ENCODE assay signal across 8 cellular contexts in genomic region chr2:172103471-172104292, GRCh38. TPM values are rescaled to one million over a fixed set of nuclear protein-coding genes. Genes with fewer than 3 reads are reported as not detected.
A peak's percentile ranks its signal among the peaks of the same experiment; 100 is the strongest.
DNase-seq lines count a peak whose midpoint lies in the region; ATAC-seq and TF ChIP-seq lines count a peak whose summit lies in the region.

No MANE protein-coding gene starts in this region.

- intact Hi-C loops in transverse colon (cut with DNase I; ENCODE audit: low total_unique reads), result loop anchor here (5.0 to 10.0 kb wide), 2 partner anchors 399 to 1299 kb away; no protein-coding TSS in a partner anchor

- H3K27me3 ChIP-seq in neuron (ENCODE audit: insufficient read depth, low read length), result peaks cover 55% of the 10 kb centered on the region
- H3K27me3 ChIP-seq in transverse colon, result peaks cover 100% of the 10 kb centered on the region

- H3K36me3 ChIP-seq in neuron (ENCODE audit: insufficient read depth, low read length), result no peaks in the 10 kb centered on the region
- no peaks in the 10 kb centered on the region for H3K36me3 ChIP-seq in transverse colon

- no peak overlapping the region for H3K27ac ChIP-seq in transverse colon

- peak overlapping the region; percentile 75 for H3K27ac Mint-ChIP-seq in activated T-cell treated with anti-CD3 and anti-CD28 coated beads, Interleukin-2, amount 50 U/mL, for 72 hours

- H3K9me3 Mint-ChIP-seq in activated T-cell treated with anti-CD3 and anti-CD28 coated beads, Interleukin-2, amount 50 U/mL, for 72 hours, result no peaks in the 10 kb centered on the region

- H3K4me3 Mint-ChIP-seq in activated T-cell treated with anti-CD3 and anti-CD28 coated beads, Interleukin-2, amount 50 U/mL, for 72 hours, result peak overlapping the region; percentile 85 to 90

- no peak for TF ChIP-seq EP300 in transverse colon (IDR thresholded peaks at IDR 0.05; ENCODE audit: low read depth)

- H2AFZ ChIP-seq in neuron (ENCODE audit: low read depth, low read length), result peak overlapping the region; percentile 70

- H3K4me1 ChIP-seq in neuron (ENCODE audit: insufficient read depth, low read length), result peaks cover 43% of the 10 kb centered on the region
- H3K4me1 ChIP-seq in transverse colon, result peaks cover 19 to 65% (median 51%) of the 10 kb centered on the region in 4 donors

- peaks cover 2 to 4% of the 10 kb centered on the region in 2 donors for H3K36me3 Mint-ChIP-seq in activated T-cell treated with anti-CD3 and anti-CD28 coated beads, Interleukin-2, amount 50 U/mL, for 72 hours (ENCODE audit: insufficient read depth in 2 of 2)

- no peaks in the 10 kb centered on the region for H3K9me3 ChIP-seq in neuron (ENCODE audit: low read length)
- no peaks in the 10 kb centered on the region for H3K9me3 ChIP-seq in transverse colon

- peaks cover 79% of the 10 kb centered on the region for H3K27me3 Mint-ChIP-seq in activated T-cell treated with anti-CD3 and anti-CD28 coated beads, Interleukin-2, amount 50 U/mL, for 72 hours (ENCODE audit: low read depth)

- WGBS in transverse colon (ENCODE audit: low coverage in 1 of 2), 2 donors, result 2 to 4% methylated on average over 15 to 25 of the region's 25 CpGs

- TF ChIP-seq CTCF in transverse colon (IDR thresholded peaks at IDR 0.05), result peak; percentile 68 to 88 (median 87)

- TF ChIP-seq POLR2A in transverse colon (IDR thresholded peaks at IDR 0.05), result no peak

- H3K4me1 Mint-ChIP-seq in activated T-cell treated with anti-CD3 and anti-CD28 coated beads, Interleukin-2, amount 50 U/mL, for 72 hours (ENCODE audit: low read depth), result peaks cover 68% of the 10 kb centered on the region

- in situ Hi-C loops in transverse colon (cut with MboI; ENCODE audit: low pct_ligation_motif_present in 1 of 4, low pct_unique_long_range_greater_than_20kb in 1 of 4, low sequenced_read_pairs in 3 of 4), result loop anchor here (10.0 to 25.0 kb wide), 4 partner anchors 291 to 516 kb away; no protein-coding TSS in a partner anchor

- DNase-seq in COR-L47 (lab: John Stamatoyannopoulos, UW) (peak; percentile 89), HT1080 (ENCODE audit: low read depth) (peak; percentile 80), OCI-M1 (lab: John Stamatoyannopoulos, UW) (peak; percentile 93), fibroblast of peridontal ligament (ENCODE audit: extremely low read depth) (peak; percentile 91), transverse colon (peak; percentile 83)
- peak; percentile 80 to 89 for DNase-seq in activated T-cell treated with anti-CD3 and anti-CD28 coated beads, Interleukin-2, amount 50 U/mL, for 72 hours

- peak; percentile 17 to 30 for ATAC-seq in activated T-cell treated with anti-CD3 and anti-CD28 coated beads, Interleukin-2, amount 50 U/mL, for 72 hours (replicated peaks in 1 of 2)
- no peak for ATAC-seq in HG03442 (IDR thresholded peaks at IDR 0.05; ENCODE audit: unreplicated experiment)

- H3K4me3 ChIP-seq in neuron (ENCODE audit: low read length) (peak overlapping the region; percentile 44), transverse colon (peak overlapping the region in 2 of 4 donors; percentile 47 to 63)

RNA-seq across cellular contexts. Expression of gene DLX2, which starts 1.0 kb away (rescaled TPM):
- 0.53 and 1.1 TPM in 2 replicates for total RNA-seq in HT1080 (2014; rRNA removed; shearing (Covaris generic))
- 1.4 TPM in 2 replicates for polyA plus RNA-seq in HT1080 (2015; cell fraction: cytosol; rRNA removed)
- 1.2 and 1.5 TPM in 2 replicates for polyA plus RNA-seq in HT1080 (2015; cell fraction: nucleus; rRNA removed)
- total RNA-seq in activated T-cell treated with anti-CD3 and anti-CD28 coated beads, Interleukin-2, amount 50 U/mL, for 72 hours, result under 1 TPM; 0.23 to 0.24 TPM
- total RNA-seq in transverse colon, result under 1 TPM in 1 of 4 donors, not detected in 3; 0.16 TPM

RNA-seq across cellular contexts. Expression of gene DLX1, which starts 18.4 kb away (rescaled TPM):
- 5.8 and 9.7 TPM in 2 replicates for total RNA-seq in HT1080 (2014; rRNA removed; shearing (Covaris generic))
- polyA plus RNA-seq in HT1080 (2015; cell fraction: cytosol; rRNA removed), result 9.4 and 9.6 TPM in 2 replicates
- polyA plus RNA-seq in HT1080 (2015; cell fraction: nucleus; rRNA removed), result 17.7 and 18.8 TPM in 2 replicates
- total RNA-seq in activated T-cell treated with anti-CD3 and anti-CD28 coated beads, Interleukin-2, amount 50 U/mL, for 72 hours, result under 1 TPM in 1 of 2 donors, not detected in 1; 0.24 TPM
- total RNA-seq in transverse colon, result not detected
